ENCODE assay signal across 21 cellular contexts in the genomic region with DNA sequence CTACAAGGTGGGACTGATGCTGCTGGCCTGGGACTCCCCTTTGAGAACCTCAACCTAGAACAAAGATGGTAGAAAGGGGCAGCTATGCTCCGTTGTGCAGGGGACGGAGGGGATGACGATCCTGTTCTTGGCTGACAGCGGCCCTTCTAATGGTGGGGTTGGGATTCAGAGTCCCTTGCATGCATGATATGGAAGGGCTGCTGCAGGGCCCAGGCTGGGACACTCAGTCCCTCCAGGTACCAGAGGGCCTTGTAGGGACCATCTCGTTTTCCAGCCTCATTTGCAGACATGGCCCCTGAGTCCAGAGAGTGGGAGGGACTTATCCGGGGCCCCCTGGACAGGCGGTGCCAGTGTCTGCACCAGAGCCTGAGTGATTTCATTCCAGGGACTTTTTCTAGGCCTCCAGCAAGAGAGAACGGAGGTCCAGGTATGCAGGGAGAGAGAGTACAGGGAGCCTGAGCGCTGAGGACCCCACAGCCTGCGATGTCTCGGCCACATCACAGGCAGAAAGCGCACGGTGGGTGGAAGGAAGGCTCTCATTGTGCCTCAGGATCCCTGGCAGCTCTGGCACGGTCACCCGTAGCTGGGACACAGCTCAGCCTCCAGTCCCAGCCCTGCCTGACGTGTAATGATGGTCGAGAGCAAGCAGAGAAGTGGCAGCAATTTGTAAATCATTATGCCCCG.
"Had no signal": no experiment of that assay in that cellular context is flagged by ENCODE, and none has a peak within 500 bp of the region (broad histone marks: within the 10 kb centered on the region; RNA-seq: fewer than 3 reads in every experiment).

No MANE protein-coding gene starts in this region.

- ATAC-seq: activated naive CD8-positive, alpha-beta T cell treated with anti-CD3 and anti-CD28 coated beads, Interleukin-2, amount 50 U/mL, for 24 hours; SK-N-SH treated with all-trans-retinoic acid at 6 μM for 48 hours; stimulated activated naive CD8-positive, alpha-beta T cell treated with anti-CD3 and anti-CD28 coated beads, Interleukin-15, amount 100 ng/mL, for 72 hours had no signal

- H3K27ac ChIP-seq: esophagus squamous epithelium, suprapubic skin, transverse colon had no signal

- H3K36me3 ChIP-seq: esophagus squamous epithelium, suprapubic skin, transverse colon had no signal

- H3K9me3 ChIP-seq: esophagus squamous epithelium, suprapubic skin, transverse colon had no signal

- H3K4me1 ChIP-seq: transverse colon had no signal

- DNase-seq: activated B cell treated with CpG ODN at 0.5 μM for 24 hours; activated CD4-positive, alpha-beta T cell treated with anti-CD3 and anti-CD28 coated beads for 4 hours; activated naive CD4-positive, alpha-beta T cell treated with anti-CD3 and anti-CD28 coated beads for 36 hours; activated naive CD8-positive, alpha-beta T cell treated with anti-CD3 and anti-CD28 coated beads, Interleukin-2, amount 50 U/mL, for 24 hours; anterior cingulate cortex; central memory CD4-positive, alpha-beta T cell; effector memory CD4-positive, alpha-beta T cell; esophagus squamous epithelium; immature natural killer cell; kidney glomerular epithelial cell; nucleus accumbens; SIG-M5; stimulated activated CD4-positive, alpha-beta T cell treated with anti-CD3 and anti-CD28 coated beads, Interleukin-15, amount 100 ng/mL, for 24 hours; stimulated activated CD4-positive, alpha-beta T cell treated with anti-CD3 and anti-CD28 coated beads, Interleukin-2, amount 100 ng/mL, for 48 hours; stimulated activated naive CD8-positive, alpha-beta T cell treated with anti-CD3 and anti-CD28 coated beads, Interleukin-15, amount 100 ng/mL, for 72 hours; T-helper 1 cell; T-helper 9 cell; transverse colon had no signal

- FAIRE-seq: endothelial cell of umbilical vein had no signal

- H3K27me3 ChIP-seq: transverse colon had no signal

- H3K4me3 ChIP-seq: esophagus squamous epithelium, suprapubic skin, transverse colon had no signal
